24 cellular contexts compared by ENCODE assay signal in genomic region chr17:37479025-37479424, GRCh38.
"Had no signal": no experiment of that assay in that cellular context is flagged by ENCODE, and none has a peak within 500 bp of the region (broad histone marks: within the 10 kb centered on the region; RNA-seq: fewer than 3 reads in every experiment).

No MANE protein-coding gene starts in this region.

- H3K27ac Mint-ChIP-seq: activated CD4-positive, alpha-beta T cell treated with anti-CD3 and anti-CD28 coated beads, Interleukin-2, amount 10 ng/mL, durations not matched to agents 7 days and 5 days; activated CD8-positive, alpha-beta memory T cell treated with anti-CD3 and anti-CD28 coated beads, Interleukin-2, amount 10 ng/mL, durations not matched to agents 7 days and 5 days; activated CD8-positive, alpha-beta T cell treated with anti-CD3 and anti-CD28 coated beads for 36 hours; activated naive CD4-positive, alpha-beta T cell treated with anti-CD3 and anti-CD28 coated beads, Interleukin-2, amount 50 U/mL, for 24 hours; nephron; stimulated activated memory B cell treated with anti-CD40 and anti-IgM and Interleukin-4, amounts not matched to agents 10 μg/mL and 1 μg/mL and 100 μg/mL, for 72 hours; T-helper 2 cell treated with Interferon-gamma antibody and Interleukin-4, amounts not matched to agents 5 μg/mL and 100 μg/mL, for 36 hours had no signal

- H3K4me1 Mint-ChIP-seq: activated naive CD4-positive, alpha-beta T cell treated with anti-CD3 and anti-CD28 coated beads, Interleukin-2, amount 50 U/mL, for 24 hours; immature natural killer cell; stimulated activated memory B cell treated with anti-CD40 and anti-IgM and Interleukin-4, amounts not matched to agents 10 μg/mL and 1 μg/mL and 100 μg/mL, for 72 hours; T-cell had no signal

- H3K36me3 ChIP-seq: uterus had no signal

- H3K27me3 ChIP-seq: left lung, stomach, transverse colon, uterus had no signal

- DNase-seq: activated CD4-positive, alpha-beta T cell treated with anti-CD3 and anti-CD28 coated beads, Interleukin-2, amount 10 ng/mL, durations not matched to agents 7 days and 5 days; activated CD4-positive, CD25-positive, alpha-beta regulatory T cell treated with anti-CD3 and anti-CD28 coated beads, Interleukin-2, amount 50 U/mL, for 72 hours; activated CD8-positive, alpha-beta memory T cell treated with anti-CD3 and anti-CD28 coated beads, Interleukin-2, amount 10 ng/mL, durations not matched to agents 7 days and 5 days; activated CD8-positive, alpha-beta T cell treated with anti-CD3 and anti-CD28 coated beads for 36 hours; activated effector memory CD4-positive, alpha-beta T cell treated with anti-CD3 and anti-CD28 coated beads, Interleukin-2, amount 50 U/mL, for 16 hours; activated T-cell treated with anti-CD3 and anti-CD28 coated beads for 4 hours; cerebellar nuclear complex; foreskin fibroblast; immature natural killer cell; kidney glomerular epithelial cell; left lung; midbrain; small intestine; stimulated activated CD4-positive, alpha-beta T cell treated with anti-CD3 and anti-CD28 coated beads, Interleukin-15, amount 100 ng/mL, for 24 hours; stomach; T-cell; transverse colon; uterus; WERI-Rb-1 had no signal

- H3K4me1 ChIP-seq: uterus had no signal

- H3K4me3 ChIP-seq: coronary artery, left lung, stomach, transverse colon, uterus had no signal

- H3K9me3 ChIP-seq: left lung, stomach, transverse colon, uterus had no signal

- H3K4me3 Mint-ChIP-seq: activated CD4-positive, alpha-beta T cell treated with anti-CD3 and anti-CD28 coated beads, Interleukin-2, amount 10 ng/mL, durations not matched to agents 7 days and 5 days; activated CD8-positive, alpha-beta memory T cell treated with anti-CD3 and anti-CD28 coated beads, Interleukin-2, amount 10 ng/mL, durations not matched to agents 7 days and 5 days; activated CD8-positive, alpha-beta T cell treated with anti-CD3 and anti-CD28 coated beads for 36 hours; activated naive CD4-positive, alpha-beta T cell treated with anti-CD3 and anti-CD28 coated beads, Interleukin-2, amount 50 U/mL, for 24 hours; immature natural killer cell; nephron; stimulated activated memory B cell treated with anti-CD40 and anti-IgM and Interleukin-4, amounts not matched to agents 10 μg/mL and 1 μg/mL and 100 μg/mL, for 72 hours; T-cell; T-helper 2 cell treated with Interferon-gamma antibody and Interleukin-4, amounts not matched to agents 5 μg/mL and 100 μg/mL, for 36 hours had no signal

- H3K9me3 Mint-ChIP-seq: activated CD4-positive, alpha-beta T cell treated with anti-CD3 and anti-CD28 coated beads, Interleukin-2, amount 10 ng/mL, durations not matched to agents 7 days and 5 days; activated CD8-positive, alpha-beta T cell treated with anti-CD3 and anti-CD28 coated beads for 36 hours; activated naive CD4-positive, alpha-beta T cell treated with anti-CD3 and anti-CD28 coated beads, Interleukin-2, amount 50 U/mL, for 24 hours; immature natural killer cell; nephron; stimulated activated memory B cell treated with anti-CD40 and anti-IgM and Interleukin-4, amounts not matched to agents 10 μg/mL and 1 μg/mL and 100 μg/mL, for 72 hours; T-cell; T-helper 2 cell treated with Interferon-gamma antibody and Interleukin-4, amounts not matched to agents 5 μg/mL and 100 μg/mL, for 36 hours had no signal

- H3K27ac ChIP-seq: coronary artery, left lung, stomach, transverse colon, uterus, WERI-Rb-1 had no signal

- ATAC-seq: activated CD8-positive, alpha-beta memory T cell treated with anti-CD3 and anti-CD28 coated beads, Interleukin-2, amount 10 ng/mL, durations not matched to agents 7 days and 5 days; activated CD8-positive, alpha-beta T cell treated with anti-CD3 and anti-CD28 coated beads for 36 hours; left lung; stimulated activated memory B cell treated with anti-CD40 and anti-IgM and Interleukin-4, amounts not matched to agents 10 μg/mL and 1 μg/mL and 100 μg/mL, for 72 hours; T-cell had no signal

- H3K27me3 Mint-ChIP-seq: activated CD4-positive, alpha-beta T cell treated with anti-CD3 and anti-CD28 coated beads, Interleukin-2, amount 10 ng/mL, durations not matched to agents 7 days and 5 days; activated CD8-positive, alpha-beta memory T cell treated with anti-CD3 and anti-CD28 coated beads, Interleukin-2, amount 10 ng/mL, durations not matched to agents 7 days and 5 days; activated CD8-positive, alpha-beta T cell treated with anti-CD3 and anti-CD28 coated beads for 36 hours; activated naive CD4-positive, alpha-beta T cell treated with anti-CD3 and anti-CD28 coated beads, Interleukin-2, amount 50 U/mL, for 24 hours; stimulated activated memory B cell treated with anti-CD40 and anti-IgM and Interleukin-4, amounts not matched to agents 10 μg/mL and 1 μg/mL and 100 μg/mL, for 72 hours; T-cell had no signal
